Comparison of ENCODE assay signal across 7 cellular contexts in genomic region chr1:53588053-53588779, GRCh38.
"Had no signal": no experiment of that assay in that cellular context is flagged by ENCODE, and none has a peak within 500 bp of the region (broad histone marks: within the 10 kb centered on the region; RNA-seq: fewer than 3 reads in every experiment).

No MANE protein-coding gene starts in this region.

- H3K9me3 Mint-ChIP-seq: activated naive CD4-positive, alpha-beta T cell treated with anti-CD3 and anti-CD28 coated beads, Interleukin-2, amount 10 ng/mL, durations not matched to agents 7 days and 5 days; natural killer cell treated with Interleukin-12 subunit alpha and Interleukin-12 subunit beta and Interleukin-15 and Interleukin-18, amount 100 ng/mL, for 72 hours had no signal

- H3K4me3 Mint-ChIP-seq: activated naive CD4-positive, alpha-beta T cell treated with anti-CD3 and anti-CD28 coated beads, Interleukin-2, amount 10 ng/mL, durations not matched to agents 7 days and 5 days; natural killer cell treated with Interleukin-12 subunit alpha and Interleukin-12 subunit beta and Interleukin-15 and Interleukin-18, amount 100 ng/mL, for 72 hours had no signal

- DNase-seq: activated naive CD4-positive, alpha-beta T cell treated with anti-CD3 and anti-CD28 coated beads, Interleukin-2, amount 10 ng/mL, durations not matched to agents 7 days and 5 days; body of pancreas; left colon; SIG-M5; stimulated activated CD4-positive, alpha-beta T cell treated with anti-CD3 and anti-CD28 coated beads, Interleukin-4, amount 100 ng/mL, for 4 hours had no signal

- H3K27ac Mint-ChIP-seq: activated naive CD4-positive, alpha-beta T cell treated with anti-CD3 and anti-CD28 coated beads, Interleukin-2, amount 10 ng/mL, durations not matched to agents 7 days and 5 days had no signal

- ATAC-seq: activated CD4-positive, CD25-positive, alpha-beta regulatory T cell treated with anti-CD3 and anti-CD28 coated beads, Interleukin-2, amount 50 U/mL, for 24 hours; body of pancreas; left colon; natural killer cell treated with Interleukin-12 subunit alpha and Interleukin-12 subunit beta and Interleukin-15 and Interleukin-18, amount 100 ng/mL, for 72 hours had no signal

- H3K36me3 Mint-ChIP-seq: activated naive CD4-positive, alpha-beta T cell treated with anti-CD3 and anti-CD28 coated beads, Interleukin-2, amount 10 ng/mL, durations not matched to agents 7 days and 5 days; natural killer cell treated with Interleukin-12 subunit alpha and Interleukin-12 subunit beta and Interleukin-15 and Interleukin-18, amount 100 ng/mL, for 72 hours had no signal
